Comparison of ENCODE assay signal across 8 cellular contexts in the genomic region with DNA sequence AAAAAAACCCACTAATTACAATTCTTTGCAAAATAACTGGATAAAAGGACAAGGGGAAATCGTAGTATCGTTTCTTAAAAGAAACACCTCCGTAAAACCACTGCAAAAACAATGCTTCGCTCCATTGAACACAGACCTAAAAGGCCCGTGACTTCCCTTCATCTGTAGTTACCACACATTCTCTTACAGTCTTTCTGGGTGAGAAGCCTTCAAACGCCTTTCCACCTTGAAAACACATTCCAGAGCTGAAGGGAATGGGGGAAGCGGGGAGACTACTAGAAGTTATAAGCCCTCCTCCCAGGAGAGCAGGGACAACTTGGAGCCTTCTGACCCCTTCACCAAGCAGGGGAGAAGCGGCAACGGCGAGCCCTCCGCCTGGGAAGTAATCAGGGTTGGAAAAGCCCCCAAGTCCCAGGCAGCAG. TPM values are rescaled to one million over a fixed set of nuclear protein-coding genes. Genes with fewer than 3 reads are reported as not detected.
DNase-seq lines count a peak whose midpoint lies in the region; ATAC-seq, FAIRE-seq and TF ChIP-seq lines count a peak whose summit lies in the region.

No MANE protein-coding gene starts in this region.

- no peak for TF ChIP-seq POLR2A in Peyer's patch (IDR thresholded peaks at IDR 0.05)
- no peak for TF ChIP-seq POLR2A in HepG2 (IDR thresholded peaks at IDR 0.05; ENCODE audit: insufficient read depth in 1 of 2, low read depth in 2 of 2, low read length in 2 of 2)

- no peak for FAIRE-seq in HepG2 (lab: Jason Lieb, UNC)

- no peak for TF ChIP-seq EP300 in HepG2 (IDR thresholded peaks at IDR 0.05; ENCODE audit: low read depth in 2 of 2, low read length in 2 of 2)
- no peak for TF ChIP-seq EP300 in HepG2 (CRISPR knock-in tag; IDR thresholded peaks at IDR 0.05; ENCODE audit: borderline replicate concordance)

- 2% methylated on average over 8 of the region's 11 CpGs for WGBS in HepG2 (ENCODE audit: low lambda C conversion rate)

- POLR2A ChIA-PET in HepG2 (lab: Yijun Ruan, JAX): interaction anchor here (0.8 to 2.4 kb wide), 7 partner anchors 10 to 235 kb away, joined by 3 to 12 read pairs (median 5); partner anchors contain the start of genes CEP152, COPS2 and GALK2

- ATAC-seq in GM18858 (IDR thresholded peaks at IDR 0.05; ENCODE audit: unreplicated experiment): peak; percentile 36
- ATAC-seq in HG02981 (IDR thresholded peaks at IDR 0.05; ENCODE audit: unreplicated experiment): peak; percentile 33
- ATAC-seq in HepG2: peak; percentile 62

- BruUV-seq in HepG2 (replicated peaks; lab: Mats Ljungman, UMichigan): no TSS peak

- H3K79me2 ChIP-seq in HepG2 (ENCODE audit: insufficient read depth, low read length): peaks cover 49% of the 10 kb centered on the region

- intact Hi-C loops in HepG2 (cut with micrococcal nuclease; ENCODE audit: unreplicated experiment): loop anchor here (1.0 to 5.0 kb wide), 3 partner anchors 9 to 233 kb away; partner anchors contain the start of gene CEP152

- H3K27me3 ChIP-seq in BLaER1: no peaks in the 10 kb centered on the region
- no peaks in the 10 kb centered on the region for H3K27me3 ChIP-seq in Peyer's patch
- no peaks in the 10 kb centered on the region for H3K27me3 ChIP-seq in HepG2 (ENCODE audit: control insufficient read depth in 1 of 2, insufficient read depth in 2 of 2, low read length in 2 of 2)

- no peak overlapping the region for H2AFZ ChIP-seq in HepG2 (ENCODE audit: low read length)

- H3K9ac ChIP-seq in BLaER1 (peak overlapping the region; percentile 86), HepG2 (ENCODE audit: insufficient read depth, low read depth, low read length) (peak overlapping the region; percentile 90)

- H3K27ac ChIP-seq in BLaER1 (peak overlapping the region; percentile 81), Peyer's patch (peak overlapping the region; percentile 82 to 90 (median 84)), HepG2 (ENCODE audit: extremely low read length, insufficient read depth, low read length) (peak overlapping the region; percentile 81), temporal lobe (ENCODE audit: low read depth, low read length) (peak overlapping the region; percentile 66)

- peaks cover 1% of the 10 kb centered on the region; the same call in 1 of the 2 replicates for H3K9me3 ChIP-seq in BLaER1
- H3K9me3 ChIP-seq in Peyer's patch: no peaks in the 10 kb centered on the region
- no peaks in the 10 kb centered on the region for H3K9me3 ChIP-seq in HepG2 (ENCODE audit: low read length)

- TF ChIP-seq CTCF in Peyer's patch (IDR thresholded peaks at IDR 0.05) (no peak), choroid plexus epithelial cell (conservative IDR thresholded peaks at IDR 0.05; ENCODE audit: low read depth, low read length) (no peak), HepG2 (CRISPR knock-in tag; IDR thresholded peaks at IDR 0.05) (no peak)

- peak overlapping the region; percentile 94 for H3K4me3 ChIP-seq in BLaER1
- peak overlapping the region; percentile 78 to 95 (median 89) for H3K4me3 ChIP-seq in Peyer's patch
- H3K4me3 ChIP-seq in choroid plexus epithelial cell (ENCODE audit: low read depth, low read length): peak overlapping the region; percentile 90
- H3K4me3 ChIP-seq in HepG2 (replicated peaks in 1 of 3; ENCODE audit: insufficient read depth in 1 of 3, low read depth in 2 of 3, low read length in 3 of 3): peak overlapping the region; percentile 87 to 93 (median 88)

- peak in 2 of 3 donors; percentile 57 to 59 for DNase-seq in Peyer's patch
- DNase-seq in choroid plexus epithelial cell (ENCODE audit: low read depth): peak; percentile 62
- DNase-seq in HepG2 (ENCODE audit: low spot score): peak; percentile 28
- no peak for DNase-seq in NCI-H2196 treated with DMSO at 0.1 percent for 48 hours (lab: John Stamatoyannopoulos, UW; ENCODE audit: unreplicated experiment)

- in situ Hi-C loops in HepG2 (cut with HindIII; ENCODE audit: extremely low pct_ligation_motif_present, low pct_unique_long_range_greater_than_20kb): no loop called here

- H3K36me3 ChIP-seq in BLaER1: peaks cover 7% of the 10 kb centered on the region
- H3K36me3 ChIP-seq in Peyer's patch: no peaks in the 10 kb centered on the region
- H3K36me3 ChIP-seq in HepG2 (replicated peaks in 1 of 2; ENCODE audit: control insufficient read depth in 1 of 2, insufficient read depth in 2 of 2, low read length in 2 of 2): no peaks in the 10 kb centered on the region

- H4K20me1 ChIP-seq in BLaER1: peaks cover 42% of the 10 kb centered on the region
- no peaks in the 10 kb centered on the region for H4K20me1 ChIP-seq in HepG2 (ENCODE audit: insufficient read depth, low read length)

- H3K4me2 ChIP-seq in BLaER1 (peak overlapping the region; percentile 90), HepG2 (ENCODE audit: low read depth, low read length) (peak overlapping the region; percentile 65)

- peaks cover 32% of the 10 kb centered on the region for H3K4me1 ChIP-seq in BLaER1
- H3K4me1 ChIP-seq in Peyer's patch: peaks cover 0 to 33% (median 7%) of the 10 kb centered on the region in 4 donors
- H3K4me1 ChIP-seq in HepG2 (ENCODE audit: insufficient read depth, low read length): peaks cover 47% of the 10 kb centered on the region

- CTCF ChIA-PET in HepG2 (lab: Yijun Ruan, JAX; ENCODE audit: low intra/inter-chr PET ratio, low total read pairs): interaction anchor here (0.7 kb wide), 1 partner anchor 101 kb away, joined by 3 read pairs; no protein-coding TSS in a partner anchor

- TF ChIP-seq RAD21 in HepG2 (CRISPR knock-in tag; IDR thresholded peaks at IDR 0.05): no peak

TF ChIP-seq in HepG2, 621 proteins besides CTCF, POLR2A, EP300 and RAD21:
- 0 out of 2 replicates have a peak, but pooled peaks have one; percentile 15 for TF ChIP-seq TIGD3 (CRISPR knock-in tag; IDR thresholded peaks at IDR 0.05; ENCODE audit: borderline replicate concordance)
- TF ChIP-seq ATF5 (CRISPR knock-in tag; IDR thresholded peaks at IDR 0.05; ENCODE audit: low read depth): no peak

RNA-seq across cellular contexts. Expression of gene SECISBP2L, which starts 0.5 kb away (rescaled TPM):
- total RNA-seq in Peyer's patch (10 to 100 TPM; 29.7 to 41.0 (median 34.5) TPM), HepG2 (2016; rRNA removed; fragmentation: Illumina TruSeq; extraction: Trizol) (15.6 and 21.1 TPM in 2 replicates), temporal lobe (85.6 TPM)
- total RNA-seq in HepG2 (2016; cell fraction: cytosol; rRNA removed; fragmentation: Illumina TruSeq; extraction: Trizol; ENCODE audit: low read depth): 3.0 and 3.6 TPM in 2 replicates
- total RNA-seq in HepG2 (2016; cell fraction: insoluble cytoplasmic fraction; rRNA removed; fragmentation: Illumina TruSeq; extraction: Trizol): 14.2 and 18.8 TPM in 2 replicates
- 5.3 and 6.5 TPM in 2 replicates for total RNA-seq in HepG2 (2016; cell fraction: membrane; rRNA removed; fragmentation: Illumina TruSeq; extraction: Trizol)
- total RNA-seq in HepG2 (2016; cell fraction: nucleus; rRNA removed; fragmentation: Illumina TruSeq; extraction: Trizol): 21.4 and 27.4 TPM in 2 replicates
- 11.7 and 13.9 TPM in 2 replicates for polyA plus RNA-seq in HepG2 (2011; rRNA removed)
- polyA plus RNA-seq in HepG2 (2011; cell fraction: cytosol; rRNA removed): 4.4 and 5.3 TPM in 2 replicates
- polyA plus RNA-seq in HepG2 (2011; cell fraction: nucleus; rRNA removed): 9.7 and 11.1 TPM in 2 replicates
- polyA plus RNA-seq in HepG2 (2012): 9.0 and 10.0 TPM in 2 replicates
- polyA plus RNA-seq in HepG2 (2016; cell fraction: cytosol; fragmentation: Illumina TruSeq; extraction: Trizol; ENCODE audit: low read depth): 0.22 and 0.29 TPM in 2 replicates
- 11.1 and 11.6 TPM in 2 replicates for polyA plus RNA-seq in HepG2 (2016; cell fraction: insoluble cytoplasmic fraction; fragmentation: Illumina TruSeq; extraction: Trizol; ENCODE audit: low read depth)
- polyA plus RNA-seq in HepG2 (2016; cell fraction: membrane; fragmentation: Illumina TruSeq; extraction: Trizol; ENCODE audit: low read depth): 0.93 and 1.1 TPM in 2 replicates
- 12.7 and 15.4 TPM in 2 replicates for polyA plus RNA-seq in HepG2 (2016; cell fraction: nucleus; fragmentation: Illumina TruSeq; extraction: Trizol; ENCODE audit: insufficient read depth, low read depth)
- 32.4 and 44.9 TPM in 2 replicates for polyA minus RNA-seq in HepG2 (2011; rRNA and poly(A)+ RNA removed; ENCODE audit: low replicate concordance)
- 9.4 and 12.2 TPM in 2 replicates for polyA minus RNA-seq in HepG2 (2011; cell fraction: cytosol; rRNA and poly(A)+ RNA removed)
- polyA minus RNA-seq in HepG2 (2011; cell fraction: nucleus; rRNA and poly(A)+ RNA removed): 47.6 and 55.4 TPM in 2 replicates
